Comparison of ENCODE assay signal across 3 cellular contexts in genomic region chr11:120853435-120853834, GRCh38.
TF ChIP-seq lines count a peak whose summit lies in the region.

No MANE protein-coding gene starts in this region.

TF ChIP-seq in HEK293T, 16 proteins besides CTCF, POLR2A, EP300 and RAD21 (continued from another document):
- TF ChIP-seq PKNOX1 (IDR thresholded peaks at IDR 0.05) = peak; percentile 81

TF ChIP-seq in GM12878, 131 proteins besides CTCF, POLR2A, EP300 and RAD21:
- TF ChIP-seq MLLT1 (IDR thresholded peaks at IDR 0.05) (no peak), PKNOX1 (IDR thresholded peaks at IDR 0.05) (peak; percentile 60)
TF ChIP-seq in GM12878: peak in this region for 1.

TF ChIP-seq in H1, 55 proteins besides CTCF, POLR2A, EP300 and RAD21 (continued from another document):
- TF ChIP-seq USF2 (IDR thresholded peaks at IDR 0.05; ENCODE audit: low read length) (peak; percentile 36; the same call in 1 of the 2 replicates), YY1 (IDR thresholded peaks at IDR 0.05; ENCODE audit: low read depth, low read length) (no peak)
